22 cellular contexts compared by ENCODE assay signal in genomic region chr7:24368161-24368560, GRCh38.
"Had no signal": no experiment of that assay in that cellular context is flagged by ENCODE, and none has a peak within 500 bp of the region (broad histone marks: within the 10 kb centered on the region; RNA-seq: fewer than 3 reads in every experiment).

No MANE protein-coding gene starts in this region.

- H3K9me3 ChIP-seq: Peyer's patch had no signal

- DNase-seq: activated CD4-positive, alpha-beta T cell treated with anti-CD3 and anti-CD28 coated beads for 48 hours; activated CD4-positive, alpha-beta T cell treated with anti-CD3 and anti-CD28 coated beads, Interleukin-2, amount 50 U/mL, for 4 hours; activated CD4-positive, CD25-positive, alpha-beta regulatory T cell treated with anti-CD3 and anti-CD28 coated beads, Interleukin-2, amount 50 U/mL, for 72 hours; activated CD8-positive, alpha-beta memory T cell treated with anti-CD3 and anti-CD28 coated beads, Interleukin-2, amount 50 U/mL, for 48 hours; activated CD8-positive, alpha-beta T cell treated with anti-CD3 and anti-CD28 coated beads, Interleukin-2, amount 10 ng/mL, durations not matched to agents 7 days and 5 days; activated effector memory CD4-positive, alpha-beta T cell treated with Interleukin-2 at 50 U/mL for 16 hours; activated naive CD4-positive, alpha-beta T cell; activated T-cell treated with anti-CD3 and anti-CD28 coated beads, Interleukin-2, amount 50 U/mL, for 1 hour; amygdala; MM.1S; NCI-H1105; NCI-H1436; NCI-H1694 treated with DMSO at 0.1 percent for 48 hours; NCI-H2029 treated with DMSO at 0.1 percent for 48 hours; NCI-H510A treated with DMSO at 0.1 percent for 48 hours; NCI-H69; Peyer's patch; SHP77; T-helper 17 cell; T-helper 9 cell had no signal

- H3K27ac ChIP-seq: KMS-11, Peyer's patch had no signal

- H3K27me3 ChIP-seq: Peyer's patch had no signal

- H3K4me2 ChIP-seq: KMS-11 had no signal

- H3K4me3 ChIP-seq: Peyer's patch had no signal

- H3K4me1 ChIP-seq: Peyer's patch had no signal

- ATAC-seq: activated CD8-positive, alpha-beta T cell treated with anti-CD3 and anti-CD28 coated beads, Interleukin-2, amount 10 ng/mL, durations not matched to agents 7 days and 5 days; T-helper 17 cell; WTC11 had no signal

- H3K9ac ChIP-seq: KMS-11 had no signal

- H3K36me3 ChIP-seq: Peyer's patch had no signal
